ENCODE assay signal across 37 cellular contexts in the genomic region with DNA sequence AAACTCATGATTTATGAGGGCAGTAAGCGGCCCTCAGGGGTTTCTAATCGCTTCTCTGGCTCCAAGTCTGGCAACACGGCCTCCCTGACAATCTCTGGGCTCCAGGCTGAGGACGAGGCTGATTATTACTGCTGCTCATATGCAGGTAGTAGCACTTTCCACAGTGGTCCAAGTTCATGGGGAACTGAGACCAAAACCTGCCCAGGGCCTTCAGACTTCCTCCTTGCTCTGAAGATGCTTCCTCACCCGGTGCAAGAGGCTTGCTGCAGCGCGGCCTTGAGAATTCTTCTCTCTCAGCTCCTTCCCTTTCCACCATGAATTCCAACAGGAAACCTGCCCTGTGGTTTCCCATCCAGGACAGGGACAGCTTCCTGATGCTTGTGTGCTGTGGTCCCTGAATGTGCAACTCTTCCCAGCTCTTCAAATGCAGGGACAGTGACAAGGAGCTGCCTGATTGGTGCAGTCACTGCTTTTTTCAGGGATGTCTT. TPM values are rescaled to one million over a fixed set of nuclear protein-coding genes. Genes with fewer than 3 reads are reported as not detected.
A peak's percentile ranks its signal among the peaks of the same experiment; 100 is the strongest.
DNase-seq lines count a peak whose midpoint lies in the region; ATAC-seq lines count a peak whose summit lies in the region.
"Had no signal": no experiment of that assay in that cellular context is flagged by ENCODE, and none has a peak within 500 bp of the region (broad histone marks: within the 10 kb centered on the region; RNA-seq: fewer than 3 reads in every experiment).

No MANE protein-coding gene starts in this region.

- DNase-seq in stimulated activated naive CD8-positive, alpha-beta T cell treated with anti-CD3 and anti-CD28 coated beads, Interleukin-15, amount 100 ng/mL, for 72 hours, result no peak
- DNase-seq in MV-4-11 (lab: John Stamatoyannopoulos, UW) (peak; percentile 45), germinal center (ENCODE audit: low spot score) (peak; percentile 36), NCI-H128 (lab: John Stamatoyannopoulos, UW; ENCODE audit: unreplicated experiment) (no peak), NCI-H82 (lab: John Stamatoyannopoulos, UW) (no peak)
- no peak for DNase-seq in stimulated activated CD4-positive, alpha-beta T cell treated with anti-CD3 and anti-CD28 coated beads, Interleukin-15, amount 100 ng/mL, for 24 hours
- DNase-seq in activated CD4-positive, alpha-beta memory T cell treated with anti-CD3 and anti-CD28 coated beads, Interleukin-2, amount 10 ng/mL, durations not matched to agents 7 days and 5 days, result no peak
- DNase-seq: activated CD4-positive, alpha-beta T cell treated with anti-CD3 and anti-CD28 coated beads, Interleukin-2, amount 50 U/mL, for 1 hour; activated T-cell treated with anti-CD3 and anti-CD28 coated beads, Interleukin-2, amount 50 U/mL, for 72 hours; amniotic stem cell; cerebellar nuclear complex; COR-L47; foreskin fibroblast; heart left ventricle; midbrain; naive thymus-derived CD4-positive, alpha-beta T cell; NCI-H1417; NCI-H2029; NCI-H2227 treated with DMSO at 0.1 percent for 48 hours; NCI-H526; NK-92 treated with Interleukin-12 subunit alpha and Interleukin-12 subunit beta, amount 100 ng/mL, for 24 hours; right cardiac atrium; SHP77 treated with DMSO at 0.1 percent for 48 hours; stimulated activated CD4-positive, alpha-beta T cell treated with anti-CD3 and anti-CD28 coated beads, Interleukin-2, amount 100 ng/mL, for 24 hours; T1000 had no signal

- peak overlapping the region; percentile 14 for H3K27ac Mint-ChIP-seq in stimulated activated naive CD8-positive, alpha-beta T cell treated with anti-CD3 and anti-CD28 coated beads, Interleukin-15, Interleukin-2, amounts not matched to agents 100 ng/mL and 50 ng/mL, for 24 hours
- no peak overlapping the region for H3K27ac Mint-ChIP-seq in stimulated activated naive CD8-positive, alpha-beta T cell treated with anti-CD3 and anti-CD28 coated beads, Interleukin-15, amount 100 ng/mL, for 72 hours
- no peak overlapping the region for H3K27ac Mint-ChIP-seq in activated CD4-positive, alpha-beta memory T cell treated with anti-CD3 and anti-CD28 coated beads, Interleukin-2, amount 10 ng/mL, durations not matched to agents 7 days and 5 days
- H3K27ac Mint-ChIP-seq: activated naive CD4-positive, alpha-beta T cell treated with anti-CD3 and anti-CD28 coated beads, Interleukin-2, amount 50 U/mL, for 24 hours; activated T-cell treated with anti-CD3 and anti-CD28 coated beads, Interleukin-2, amount 50 U/mL, for 72 hours; brain; naive thymus-derived CD4-positive, alpha-beta T cell had no signal

- peaks cover 3% of the 10 kb centered on the region for H3K4me1 Mint-ChIP-seq in stimulated activated naive CD8-positive, alpha-beta T cell treated with anti-CD3 and anti-CD28 coated beads, Interleukin-15, Interleukin-2, amounts not matched to agents 100 ng/mL and 50 ng/mL, for 24 hours (ENCODE audit: low read depth)
- no peaks in the 10 kb centered on the region for H3K4me1 Mint-ChIP-seq in stimulated activated naive CD8-positive, alpha-beta T cell treated with anti-CD3 and anti-CD28 coated beads, Interleukin-15, amount 100 ng/mL, for 72 hours
- H3K4me1 Mint-ChIP-seq in activated CD4-positive, alpha-beta memory T cell treated with anti-CD3 and anti-CD28 coated beads, Interleukin-2, amount 10 ng/mL, durations not matched to agents 7 days and 5 days, result no peaks in the 10 kb centered on the region
- H3K4me1 Mint-ChIP-seq: activated naive CD4-positive, alpha-beta T cell treated with anti-CD3 and anti-CD28 coated beads, Interleukin-2, amount 50 U/mL, for 24 hours; brain had no signal

- no peaks in the 10 kb centered on the region for H3K9me3 Mint-ChIP-seq in stimulated activated naive CD8-positive, alpha-beta T cell treated with anti-CD3 and anti-CD28 coated beads, Interleukin-15, Interleukin-2, amounts not matched to agents 100 ng/mL and 50 ng/mL, for 24 hours
- no peaks in the 10 kb centered on the region for H3K9me3 Mint-ChIP-seq in stimulated activated naive CD8-positive, alpha-beta T cell treated with anti-CD3 and anti-CD28 coated beads, Interleukin-15, amount 100 ng/mL, for 72 hours
- no peaks in the 10 kb centered on the region for H3K9me3 Mint-ChIP-seq in activated CD4-positive, alpha-beta memory T cell treated with anti-CD3 and anti-CD28 coated beads, Interleukin-2, amount 10 ng/mL, durations not matched to agents 7 days and 5 days
- H3K9me3 Mint-ChIP-seq: activated naive CD4-positive, alpha-beta T cell treated with anti-CD3 and anti-CD28 coated beads, Interleukin-2, amount 50 U/mL, for 24 hours; activated T-cell treated with anti-CD3 and anti-CD28 coated beads, Interleukin-2, amount 50 U/mL, for 72 hours; brain; naive thymus-derived CD4-positive, alpha-beta T cell had no signal

- no peaks in the 10 kb centered on the region for H3K27me3 Mint-ChIP-seq in stimulated activated naive CD8-positive, alpha-beta T cell treated with anti-CD3 and anti-CD28 coated beads, Interleukin-15, Interleukin-2, amounts not matched to agents 100 ng/mL and 50 ng/mL, for 24 hours
- no peaks in the 10 kb centered on the region for H3K27me3 Mint-ChIP-seq in stimulated activated naive CD8-positive, alpha-beta T cell treated with anti-CD3 and anti-CD28 coated beads, Interleukin-15, amount 100 ng/mL, for 72 hours
- H3K27me3 Mint-ChIP-seq in activated CD4-positive, alpha-beta memory T cell treated with anti-CD3 and anti-CD28 coated beads, Interleukin-2, amount 10 ng/mL, durations not matched to agents 7 days and 5 days, result peaks cover 6% of the 10 kb centered on the region
- H3K27me3 Mint-ChIP-seq: activated naive CD4-positive, alpha-beta T cell treated with anti-CD3 and anti-CD28 coated beads, Interleukin-2, amount 50 U/mL, for 24 hours had no signal

- POLR2A ChIA-PET in activated CD4-positive, alpha-beta memory T cell treated with anti-CD3 and anti-CD28 coated beads, Interleukin-2, amount 10 ng/mL, durations not matched to agents 7 days and 5 days (lab: Charles Lee), result no interaction called here

- CTCF ChIA-PET in activated CD4-positive, alpha-beta memory T cell treated with anti-CD3 and anti-CD28 coated beads, Interleukin-2, amount 10 ng/mL, durations not matched to agents 7 days and 5 days (lab: Charles Lee), result interaction anchor here (1.5 kb wide), 1 partner anchor 11 kb away, joined by 6 read pairs; no protein-coding TSS in a partner anchor

- no peak for ATAC-seq in stimulated activated naive CD8-positive, alpha-beta T cell treated with anti-CD3 and anti-CD28 coated beads, Interleukin-15, amount 100 ng/mL, for 72 hours
- ATAC-seq: activated T-cell treated with anti-CD3 and anti-CD28 coated beads, Interleukin-2, amount 50 U/mL, for 72 hours; heart left ventricle; naive thymus-derived CD4-positive, alpha-beta T cell; Panc1; right cardiac atrium had no signal

- no peaks in the 10 kb centered on the region for H3K36me3 Mint-ChIP-seq in stimulated activated naive CD8-positive, alpha-beta T cell treated with anti-CD3 and anti-CD28 coated beads, Interleukin-15, Interleukin-2, amounts not matched to agents 100 ng/mL and 50 ng/mL, for 24 hours (ENCODE audit: low read depth)
- H3K36me3 Mint-ChIP-seq in activated CD4-positive, alpha-beta memory T cell treated with anti-CD3 and anti-CD28 coated beads, Interleukin-2, amount 10 ng/mL, durations not matched to agents 7 days and 5 days (ENCODE audit: low read depth), result no peaks in the 10 kb centered on the region
- H3K36me3 Mint-ChIP-seq: activated naive CD4-positive, alpha-beta T cell treated with anti-CD3 and anti-CD28 coated beads, Interleukin-2, amount 50 U/mL, for 24 hours; brain; naive thymus-derived CD4-positive, alpha-beta T cell had no signal

- no peak overlapping the region for H3K4me3 Mint-ChIP-seq in stimulated activated naive CD8-positive, alpha-beta T cell treated with anti-CD3 and anti-CD28 coated beads, Interleukin-15, Interleukin-2, amounts not matched to agents 100 ng/mL and 50 ng/mL, for 24 hours
- no peak overlapping the region for H3K4me3 Mint-ChIP-seq in stimulated activated naive CD8-positive, alpha-beta T cell treated with anti-CD3 and anti-CD28 coated beads, Interleukin-15, amount 100 ng/mL, for 72 hours
- no peak overlapping the region for H3K4me3 Mint-ChIP-seq in activated CD4-positive, alpha-beta memory T cell treated with anti-CD3 and anti-CD28 coated beads, Interleukin-2, amount 10 ng/mL, durations not matched to agents 7 days and 5 days
- H3K4me3 Mint-ChIP-seq: activated naive CD4-positive, alpha-beta T cell treated with anti-CD3 and anti-CD28 coated beads, Interleukin-2, amount 50 U/mL, for 24 hours; activated T-cell treated with anti-CD3 and anti-CD28 coated beads, Interleukin-2, amount 50 U/mL, for 72 hours; brain; naive thymus-derived CD4-positive, alpha-beta T cell had no signal

RNA-seq across cellular contexts. Expression of a gene that starts 53.9 kb away (rescaled TPM):
- not detected for total RNA-seq in activated CD4-positive, alpha-beta memory T cell treated with anti-CD3 and anti-CD28 coated beads, Interleukin-2, amount 10 ng/mL, durations not matched to agents 7 days and 5 days
- total RNA-seq: activated T-cell treated with anti-CD3 and anti-CD28 coated beads, Interleukin-2, amount 50 U/mL, for 72 hours; dermis microvascular lymphatic vessel endothelial cell; esophagus muscularis mucosa; heart left ventricle; HT1080; kidney epithelial cell; lower leg skin; M059J; naive thymus-derived CD4-positive, alpha-beta T cell; posterior vena cava; right cardiac atrium; tibial nerve had no signal

Comparison
In these comparisons a context has a peak if more than half of its experiments do, and no peak if none do; other contexts are left out.
1. DNase-seq: peak in MV-4-11 (single experiment) and germinal center (single experiment); none in stimulated activated naive CD8-positive, alpha-beta T cell treated with anti-CD3 and anti-CD28 coated beads, Interleukin-15, amount 100 ng/mL, for 72 hours (0 of 2), stimulated activated CD4-positive, alpha-beta T cell treated with anti-CD3 and anti-CD28 coated beads, Interleukin-15, amount 100 ng/mL, for 24 hours (single experiment), activated CD4-positive, alpha-beta memory T cell treated with anti-CD3 and anti-CD28 coated beads, Interleukin-2, amount 10 ng/mL, durations not matched to agents 7 days and 5 days (single experiment), NCI-H128 (single experiment) and NCI-H82 (single experiment).